17 cellular contexts compared by ENCODE assay signal in the genomic region with DNA sequence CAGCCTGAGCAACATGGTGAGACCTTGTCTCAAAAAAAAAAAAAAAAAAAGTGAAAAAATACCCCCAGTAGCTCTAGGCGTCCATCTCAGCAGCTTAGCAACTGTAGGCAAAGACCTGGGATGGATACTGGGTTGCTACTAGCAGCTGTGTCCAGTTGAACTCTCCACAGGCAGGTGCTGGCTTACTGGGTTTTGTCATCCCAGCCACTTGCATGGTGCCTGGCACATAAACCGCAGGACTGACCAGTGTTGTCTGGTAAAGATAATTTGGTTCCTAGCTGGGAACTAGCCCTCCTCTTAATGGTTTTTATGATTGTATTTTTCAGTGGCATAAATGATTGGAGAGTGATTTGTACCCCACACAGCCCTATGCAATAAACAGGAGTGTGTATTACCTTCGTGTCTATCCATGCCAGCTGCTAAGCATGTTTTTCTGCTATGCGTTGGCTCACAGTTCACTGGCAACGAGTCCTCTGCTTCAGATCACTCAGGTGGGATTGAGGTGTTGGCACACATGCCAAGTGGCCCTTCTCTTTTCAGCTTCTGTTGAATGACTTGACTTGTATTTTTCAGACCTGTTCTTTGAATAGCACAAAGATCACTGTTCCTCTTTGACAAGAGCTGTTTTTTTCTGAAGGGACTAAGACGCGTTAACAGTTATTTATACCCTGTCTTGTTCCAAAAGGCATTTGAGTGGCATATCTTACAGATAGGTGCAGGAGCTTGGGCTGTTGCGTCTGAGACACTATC.
"Had no signal": no experiment of that assay in that cellular context is flagged by ENCODE, and none has a peak within 500 bp of the region (broad histone marks: within the 10 kb centered on the region; RNA-seq: fewer than 3 reads in every experiment).

No MANE protein-coding gene starts in this region.

- H3K4me3 ChIP-seq: psoas muscle, testis had no signal

- H3K4me3 Mint-ChIP-seq: activated CD4-positive, alpha-beta memory T cell treated with anti-CD3 and anti-CD28 coated beads, Interleukin-2, amount 10 ng/mL, durations not matched to agents 7 days and 5 days; activated naive CD8-positive, alpha-beta T cell treated with anti-CD3 and anti-CD28 coated beads, Interleukin-2, amount 10 ng/mL, durations not matched to agents 7 days and 5 days; immature natural killer cell; natural killer cell; stimulated activated naive CD8-positive, alpha-beta T cell treated with anti-CD3 and anti-CD28 coated beads, Interleukin-15, Interleukin-2, amounts not matched to agents 100 ng/mL and 50 ng/mL, for 24 hours had no signal

- H3K36me3 Mint-ChIP-seq: activated naive CD8-positive, alpha-beta T cell treated with anti-CD3 and anti-CD28 coated beads, Interleukin-2, amount 10 ng/mL, durations not matched to agents 7 days and 5 days; immature natural killer cell; natural killer cell had no signal

- FAIRE-seq: endometrium had no signal

- ATAC-seq: esophagus mucosa, natural killer cell, psoas muscle had no signal

- H3K4me1 Mint-ChIP-seq: activated naive CD8-positive, alpha-beta T cell treated with anti-CD3 and anti-CD28 coated beads, Interleukin-2, amount 10 ng/mL, durations not matched to agents 7 days and 5 days had no signal

- H3K27ac ChIP-seq: psoas muscle, testis, VCaP had no signal

- H3K9me3 ChIP-seq: psoas muscle, testis had no signal

- H3K27me3 ChIP-seq: testis had no signal

- H3K9me3 Mint-ChIP-seq: stimulated activated naive CD8-positive, alpha-beta T cell treated with anti-CD3 and anti-CD28 coated beads, Interleukin-15, Interleukin-2, amounts not matched to agents 100 ng/mL and 50 ng/mL, for 24 hours had no signal

- H3K27me3 Mint-ChIP-seq: activated CD4-positive, alpha-beta memory T cell treated with anti-CD3 and anti-CD28 coated beads, Interleukin-2, amount 10 ng/mL, durations not matched to agents 7 days and 5 days; activated naive CD8-positive, alpha-beta T cell treated with anti-CD3 and anti-CD28 coated beads, Interleukin-2, amount 10 ng/mL, durations not matched to agents 7 days and 5 days; stimulated activated naive CD8-positive, alpha-beta T cell treated with anti-CD3 and anti-CD28 coated beads, Interleukin-15, Interleukin-2, amounts not matched to agents 100 ng/mL and 50 ng/mL, for 24 hours had no signal

- H3K27ac Mint-ChIP-seq: activated CD4-positive, alpha-beta memory T cell treated with anti-CD3 and anti-CD28 coated beads, Interleukin-2, amount 10 ng/mL, durations not matched to agents 7 days and 5 days; activated naive CD8-positive, alpha-beta T cell treated with anti-CD3 and anti-CD28 coated beads, Interleukin-2, amount 10 ng/mL, durations not matched to agents 7 days and 5 days; immature natural killer cell; natural killer cell; stimulated activated naive CD8-positive, alpha-beta T cell treated with anti-CD3 and anti-CD28 coated beads, Interleukin-15, Interleukin-2, amounts not matched to agents 100 ng/mL and 50 ng/mL, for 24 hours had no signal

- DNase-seq: activated CD4-positive, alpha-beta memory T cell treated with anti-CD3 and anti-CD28 coated beads, Interleukin-2, amount 10 ng/mL, durations not matched to agents 7 days and 5 days; activated gamma-delta T cell treated with Interleukin-2 at 50 U/mL for 16 hours; activated naive CD8-positive, alpha-beta T cell treated with anti-CD3 and anti-CD28 coated beads, Interleukin-2, amount 10 ng/mL, durations not matched to agents 7 days and 5 days; activated T-cell treated with anti-CD3 and anti-CD28 coated beads, Interleukin-2, amount 50 U/mL, for 48 hours; anterior cingulate cortex; immature natural killer cell; mammary epithelial cell; natural killer cell; occipital lobe; stimulated activated CD4-positive, alpha-beta T cell treated with anti-CD3 and anti-CD28 coated beads, Interleukin-4, amount 100 ng/mL, for 1 hour; stimulated activated CD8-positive, alpha-beta memory T cell treated with anti-CD3 and anti-CD28 coated beads, Interleukin-4, amount 100 ng/mL, for 48 hours; testis had no signal
